Comparison of ENCODE assay signal across 1 cellular context in the genomic region with DNA sequence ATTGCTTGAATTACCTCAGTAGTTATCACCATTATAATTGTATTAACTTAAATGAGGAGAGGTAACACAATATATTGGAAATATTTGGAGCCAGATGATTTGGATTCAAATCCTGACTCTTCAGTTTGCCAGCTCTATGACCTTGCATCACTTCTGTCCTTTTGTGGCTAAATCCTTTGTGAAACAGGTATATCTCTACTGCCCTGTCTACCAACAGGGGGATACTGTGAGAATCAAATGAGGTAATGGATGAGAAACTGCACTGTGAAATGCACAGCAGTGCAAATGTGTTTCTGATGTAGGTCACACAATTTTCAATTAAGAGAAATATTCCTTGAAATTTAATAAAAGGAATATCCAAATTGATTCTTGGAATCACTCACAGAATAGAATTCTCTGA.
TF ChIP-seq lines count a peak whose summit lies in the region.

No MANE protein-coding gene starts in this region.

TF ChIP-seq in H1, 55 proteins besides CTCF, POLR2A, EP300 and RAD21 (continued from another document):
- TF ChIP-seq FOSL1 (IDR thresholded peaks at IDR 0.05; ENCODE audit: insufficient read depth, low read depth, low read length), result no peak
- TF ChIP-seq BRCA1 (IDR thresholded peaks at IDR 0.05; ENCODE audit: low read depth, low read length), result no peak
- no peak for TF ChIP-seq CHD1 (IDR thresholded peaks at IDR 0.05; ENCODE audit: low read depth, low read length)
- TF ChIP-seq CBX8 (IDR thresholded peaks at IDR 0.05; ENCODE audit: borderline replicate concordance, low read depth, low read length), result no peak
- TF ChIP-seq SRF (IDR thresholded peaks at IDR 0.05; ENCODE audit: low read depth, low read length), result no peak
- no peak for TF ChIP-seq KDM5A (IDR thresholded peaks at IDR 0.05; ENCODE audit: low read length)
- no peak for TF ChIP-seq GABPA (IDR thresholded peaks at IDR 0.05; ENCODE audit: borderline replicate concordance, insufficient read depth, low read length)
- TF ChIP-seq NRF1 (IDR thresholded peaks at IDR 0.05; ENCODE audit: low read depth, low read length), result no peak
